In the genomic region with DNA sequence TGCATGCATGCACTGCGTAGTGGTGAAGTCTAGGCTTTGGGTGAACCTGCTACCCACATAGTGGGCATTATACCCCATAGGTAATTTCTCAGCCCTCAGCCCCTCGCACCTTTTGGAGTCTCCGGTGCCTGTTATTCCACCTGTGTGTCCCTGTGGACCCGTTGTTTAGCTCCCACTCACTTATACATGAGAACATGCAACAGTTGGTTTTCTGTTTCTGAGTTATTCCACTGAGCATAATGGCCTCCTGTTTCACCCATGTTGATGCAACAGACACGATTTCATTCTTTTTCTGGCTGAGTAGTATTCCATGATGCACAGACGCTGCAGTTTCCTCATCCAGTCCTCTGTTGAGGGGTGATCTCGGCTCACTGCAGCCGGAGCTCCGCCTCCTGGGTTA, we compare ENCODE assay signal across 13 cellular contexts.
DNase-seq lines count a peak whose midpoint lies in the region; ATAC-seq and TF ChIP-seq lines count a peak whose summit lies in the region.
"Had no signal": no experiment of that assay in that cellular context is flagged by ENCODE, and none has a peak within 500 bp of the region (broad histone marks: within the 10 kb centered on the region; RNA-seq: fewer than 3 reads in every experiment).

No MANE protein-coding gene starts in this region.

- no peak overlapping the region for H3K4ac ChIP-seq in IMR-90 (ENCODE audit: low read depth, low read length)

- H3K4me3 ChIP-seq in IMR-90 (ENCODE audit: insufficient read depth, low read depth, low read length) (no peak overlapping the region), psoas muscle (no peak overlapping the region)

- no peak overlapping the region for H2BK20ac ChIP-seq in IMR-90 (ENCODE audit: low read depth, low read length)

- no peak overlapping the region for H2AK9ac ChIP-seq in IMR-90 (replicated peaks; ENCODE audit: low read depth, low read length, poor library complexity)

- H3K56ac ChIP-seq in IMR-90 (ENCODE audit: extremely low read depth, insufficient read depth, low read length): no peak overlapping the region

- no peak overlapping the region for H4K8ac ChIP-seq in IMR-90 (ENCODE audit: low read depth in 2 of 2, low read length in 2 of 2)

- no peak overlapping the region for H3K14ac ChIP-seq in IMR-90 (replicated peaks; ENCODE audit: low read depth, low read length)

- H3K18ac ChIP-seq in IMR-90 (ENCODE audit: low read depth, low read length): no peak overlapping the region

- H4K5ac ChIP-seq in IMR-90 (ENCODE audit: low read depth, low read length): no peak overlapping the region

- no peak for TF ChIP-seq RAD21 in IMR-90 (IDR thresholded peaks at IDR 0.05; ENCODE audit: low read length)

- H3K36me3 Mint-ChIP-seq in activated T-cell treated with anti-CD3 and anti-CD28 coated beads, Interleukin-2, amount 50 U/mL, for 24 hours (ENCODE audit: low read depth): peaks cover 85% of the 10 kb centered on the region
- peaks cover 65% of the 10 kb centered on the region for H3K36me3 Mint-ChIP-seq in activated T-helper 1 cell treated with anti-CD3 and anti-CD28 coated beads, Interleukin-12 subunit alpha, Interleukin-12 subunit beta, Interleukin-2, Interleukin-4 antibody, amounts not matched to agents 30 ng/mL and 10 ng/mL and 1 ng/mL, durations not matched to agents 14 hours and 24 hours and 36 hours (ENCODE audit: low read depth)

- H4K91ac ChIP-seq in IMR-90 (ENCODE audit: insufficient read depth, low read depth, low read length): peak overlapping the region; percentile 12; the same call in 1 of the 2 replicates

- BruUV-seq in IMR-90 (replicated peaks; lab: Mats Ljungman, UMichigan): no TSS peak

- peaks cover 67% of the 10 kb centered on the region for H3K4me1 Mint-ChIP-seq in activated T-cell treated with anti-CD3 and anti-CD28 coated beads, Interleukin-2, amount 50 U/mL, for 24 hours (ENCODE audit: low read depth)
- H3K4me1 Mint-ChIP-seq in activated T-helper 1 cell treated with anti-CD3 and anti-CD28 coated beads, Interleukin-12 subunit alpha, Interleukin-12 subunit beta, Interleukin-2, Interleukin-4 antibody, amounts not matched to agents 30 ng/mL and 10 ng/mL and 1 ng/mL, durations not matched to agents 14 hours and 24 hours and 36 hours (ENCODE audit: low read depth): peaks cover 74% of the 10 kb centered on the region

- H3K4me2 ChIP-seq in IMR-90 (ENCODE audit: low read depth, low read length): no peak overlapping the region

- intact Hi-C loops in IMR-90 (cut with micrococcal nuclease) (loop anchor here (10.0 kb wide), 1 partner anchor 375 kb away; the partner anchor contains the start of gene NPTX1), psoas muscle (cut with DNase I) (no loop called here)
- intact Hi-C loops in activated T-helper 1 cell treated with anti-CD3 and anti-CD28 coated beads, Interleukin-12 subunit alpha, Interleukin-12 subunit beta, Interleukin-2, Interleukin-4 antibody, amounts not matched to agents 30 ng/mL and 10 ng/mL and 1 ng/mL, durations not matched to agents 14 hours and 24 hours and 36 hours (cut with micrococcal nuclease): no loop called here

- in situ Hi-C loops in IMR-90 (cut with MboI; ENCODE audit: low sequenced_read_pairs): no loop called here

- H2BK15ac ChIP-seq in IMR-90 (ENCODE audit: low read depth, low read length): no peak overlapping the region

- no peak overlapping the region for H3K4me3 Mint-ChIP-seq in activated T-cell treated with anti-CD3 and anti-CD28 coated beads, Interleukin-2, amount 50 U/mL, for 24 hours
- H3K4me3 Mint-ChIP-seq in activated T-helper 1 cell treated with anti-CD3 and anti-CD28 coated beads, Interleukin-12 subunit alpha, Interleukin-12 subunit beta, Interleukin-2, Interleukin-4 antibody, amounts not matched to agents 30 ng/mL and 10 ng/mL and 1 ng/mL, durations not matched to agents 14 hours and 24 hours and 36 hours: no peak overlapping the region

- H3K9me3 ChIP-seq in IMR-90 (ENCODE audit: control insufficient read depth, insufficient read depth, low read length) (no peaks in the 10 kb centered on the region), psoas muscle (no peaks in the 10 kb centered on the region)

- no peak overlapping the region for H2AFZ ChIP-seq in IMR-90 (replicated peaks; ENCODE audit: low read length, poor library complexity)

- no peaks in the 10 kb centered on the region for H3K9me3 Mint-ChIP-seq in activated T-cell treated with anti-CD3 and anti-CD28 coated beads, Interleukin-2, amount 50 U/mL, for 24 hours
- no peaks in the 10 kb centered on the region for H3K9me3 Mint-ChIP-seq in activated T-helper 1 cell treated with anti-CD3 and anti-CD28 coated beads, Interleukin-12 subunit alpha, Interleukin-12 subunit beta, Interleukin-2, Interleukin-4 antibody, amounts not matched to agents 30 ng/mL and 10 ng/mL and 1 ng/mL, durations not matched to agents 14 hours and 24 hours and 36 hours

- H3K36me3 ChIP-seq in IMR-90 (ENCODE audit: control insufficient read depth, insufficient read depth, low read length): peaks cover 19% of the 10 kb centered on the region
- H3K36me3 ChIP-seq in psoas muscle (ENCODE audit: insufficient read depth in 1 of 2, low read depth in 1 of 2): peaks cover 0 to 9% of the 10 kb centered on the region in 2 donors

- CTCF ChIA-PET in IMR-90 (lab: Yijun Ruan, JAX): no interaction called here

- WGBS in IMR-90 (ENCODE audit: extremely low coverage in 2 of 2, insufficient read length in 1 of 2), 2 experiments: 93% methylated on average over 7 of the region's 9 CpGs; no CpG with 5 or more reads in 1 of the 2 experiments
- WGBS in psoas muscle, 3 donors: 91 to 94% (median 94%) methylated on average over 9 of the region's 9 CpGs

- no peak overlapping the region for H3K9ac ChIP-seq in IMR-90 (ENCODE audit: low read depth, low read length)

- H3K9me1 ChIP-seq in IMR-90 (ENCODE audit: insufficient read depth, low read length): peaks cover 27% of the 10 kb centered on the region

- no peak for DNase-seq in activated T-cell treated with anti-CD3 and anti-CD28 coated beads, Interleukin-2, amount 50 U/mL, for 24 hours
- DNase-seq in activated T-cell treated with anti-CD3 and anti-CD28 coated beads for 4 hours: no peak
- no peak for DNase-seq in IMR-90
- no peak for DNase-seq in activated T-helper 1 cell treated with anti-CD3 and anti-CD28 coated beads, Interleukin-12 subunit alpha, Interleukin-12 subunit beta, Interleukin-2, Interleukin-4 antibody, amounts not matched to agents 30 ng/mL and 10 ng/mL and 1 ng/mL, durations not matched to agents 14 hours and 24 hours and 36 hours (ENCODE audit: low spot score)
- no peak for DNase-seq in psoas muscle
- DNase-seq in stimulated activated CD4-positive, alpha-beta T cell treated with anti-CD3 and anti-CD28 coated beads, Interleukin-12 subunit alpha, Interleukin-12 subunit beta, amount 100 ng/mL, for 4 hours: no peak
- no peak for DNase-seq in NCI-H146 (lab: John Stamatoyannopoulos, UW)
- no peak for DNase-seq in anterior cingulate cortex (lab: John Stamatoyannopoulos, UW)
- DNase-seq: Calu3, MV-4-11, NCI-H1417 treated with DMSO at 0.1 percent for 48 hours, NCI-H524 treated with DMSO at 0.1 percent for 48 hours had no signal

- H2BK120ac ChIP-seq in IMR-90 (ENCODE audit: low read depth, low read length): no peak overlapping the region

- H3K27me3 ChIP-seq in IMR-90 (ENCODE audit: control insufficient read depth, insufficient read depth, low read length): no peaks in the 10 kb centered on the region
- no peaks in the 10 kb centered on the region for H3K27me3 ChIP-seq in psoas muscle (ENCODE audit: insufficient read depth in 3 of 3, low read length in 2 of 3)

- TF ChIP-seq POLR2A in IMR-90 (IDR thresholded peaks at IDR 0.05; ENCODE audit: low read depth, low read length): no peak

- H2AK5ac ChIP-seq in IMR-90 (ENCODE audit: low read depth, low read length): peak overlapping the region; percentile 6; the same call in 1 of the 2 replicates

- H3K27ac ChIP-seq in IMR-90 (ENCODE audit: insufficient read depth, low read length): no peak overlapping the region
- H3K27ac ChIP-seq in psoas muscle: peak overlapping the region; percentile 30

- ATAC-seq in IMR-90 (ENCODE audit: low read depth) (no peak), psoas muscle (no peak)
- ATAC-seq: HCT116 had no signal

- H3K27ac Mint-ChIP-seq in activated T-cell treated with anti-CD3 and anti-CD28 coated beads, Interleukin-2, amount 50 U/mL, for 24 hours: peak overlapping the region; percentile 31
- peak overlapping the region; percentile 63 for H3K27ac Mint-ChIP-seq in activated T-helper 1 cell treated with anti-CD3 and anti-CD28 coated beads, Interleukin-12 subunit alpha, Interleukin-12 subunit beta, Interleukin-2, Interleukin-4 antibody, amounts not matched to agents 30 ng/mL and 10 ng/mL and 1 ng/mL, durations not matched to agents 14 hours and 24 hours and 36 hours

- dilution Hi-C loops in IMR-90 (cut with HindIII; ENCODE audit: low sequenced_read_pairs, unreplicated experiment): no loop called here

- H2BK5ac ChIP-seq in IMR-90 (ENCODE audit: low read depth, low read length, poor library complexity, severe bottlenecking): no peak overlapping the region

- no peak overlapping the region for H3K23ac ChIP-seq in IMR-90 (ENCODE audit: low read depth, low read length)

- TF ChIP-seq CTCF in IMR-90 (conservative IDR thresholded peaks at IDR 0.05; ENCODE audit: low read depth, low read length) (no peak), psoas muscle (IDR thresholded peaks at IDR 0.05) (no peak)

- POLR2A ChIA-PET in IMR-90 (lab: Charles Lee; ENCODE audit: unreplicated experiment): no interaction called here

- no peaks in the 10 kb centered on the region for H3K27me3 Mint-ChIP-seq in activated T-cell treated with anti-CD3 and anti-CD28 coated beads, Interleukin-2, amount 50 U/mL, for 24 hours
- H3K27me3 Mint-ChIP-seq in activated T-helper 1 cell treated with anti-CD3 and anti-CD28 coated beads, Interleukin-12 subunit alpha, Interleukin-12 subunit beta, Interleukin-2, Interleukin-4 antibody, amounts not matched to agents 30 ng/mL and 10 ng/mL and 1 ng/mL, durations not matched to agents 14 hours and 24 hours and 36 hours (ENCODE audit: insufficient read depth): no peaks in the 10 kb centered on the region

- H3K4me1 ChIP-seq in IMR-90 (ENCODE audit: control insufficient read depth, insufficient read depth, low read length): peaks cover 12% of the 10 kb centered on the region
- H3K4me1 ChIP-seq in psoas muscle: peaks cover 23% of the 10 kb centered on the region

- H4K20me1 ChIP-seq in IMR-90 (ENCODE audit: insufficient read depth, low read length): no peaks in the 10 kb centered on the region

- H3K79me1 ChIP-seq in IMR-90 (ENCODE audit: low read depth in 1 of 2, low read length in 2 of 2): peaks cover 13 to 32% of the 10 kb centered on the region in 2 experiments; a peak in 3 of 4 replicates

TF ChIP-seq in IMR-90, 13 proteins besides CTCF, POLR2A, EP300 and RAD21:
- TF ChIP-seq CHD1 (IDR thresholded peaks at IDR 0.05; ENCODE audit: low read depth, low read length): no peak
- TF ChIP-seq SMC3 (IDR thresholded peaks at IDR 0.05; ENCODE audit: low read depth, low read length): no peak
- no peak for TF ChIP-seq CEBPB (IDR thresholded peaks at IDR 0.05; ENCODE audit: low read depth, low read length)
- no peak for TF ChIP-seq RFX5 (IDR thresholded peaks at IDR 0.05; ENCODE audit: low read depth, low read length)
- no peak for TF ChIP-seq MAFK (IDR thresholded peaks at IDR 0.05; ENCODE audit: low read depth, low read length)
- TF ChIP-seq MXI1 (IDR thresholded peaks at IDR 0.05; ENCODE audit: borderline replicate concordance, low read depth, low read length): no peak
- no peak for TF ChIP-seq MAZ (IDR thresholded peaks at IDR 0.05; ENCODE audit: borderline replicate concordance, low read depth, low read length)
